ENCODE assay signal across 8 cellular contexts in the genomic region with DNA sequence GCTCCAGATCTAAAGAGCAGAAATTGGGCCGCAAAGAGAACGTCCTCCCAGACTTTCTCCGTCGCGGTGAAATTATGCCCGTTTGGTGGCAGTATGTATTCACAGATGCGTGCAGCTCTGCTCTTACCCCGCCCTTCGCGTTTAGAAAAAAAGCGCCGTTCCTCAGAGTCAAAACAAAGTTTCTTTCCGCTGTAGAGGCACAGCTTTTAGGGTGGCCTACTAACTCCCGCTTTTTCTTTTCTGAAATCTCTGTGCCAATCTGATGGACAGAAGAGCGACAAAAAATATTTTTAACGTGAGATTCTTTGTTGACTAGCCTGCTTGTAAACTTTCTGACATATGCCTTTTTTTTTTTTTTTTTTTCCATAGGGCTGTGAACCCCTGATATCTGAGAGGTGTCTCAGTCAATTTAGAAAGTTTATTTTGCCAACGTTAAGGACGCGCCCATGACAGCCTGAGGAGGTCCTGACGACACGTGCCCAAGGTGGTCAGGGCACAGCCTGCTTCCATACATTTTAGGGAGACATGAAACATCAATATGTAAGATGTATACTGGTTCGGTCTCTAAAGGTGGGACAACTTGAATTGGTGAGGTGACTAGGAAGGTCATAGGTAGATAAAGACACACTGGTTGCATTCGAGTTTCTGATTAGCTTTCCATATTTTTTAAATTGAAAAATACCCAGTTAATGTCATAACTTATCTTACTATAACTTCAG. TPM values are rescaled to one million over a fixed set of nuclear protein-coding genes. Genes with fewer than 3 reads are reported as not detected.
DNase-seq lines count a peak whose midpoint lies in the region; ATAC-seq and TF ChIP-seq lines count a peak whose summit lies in the region.
"Not testable (repeated sequence)": the region's sequence is repeated elsewhere in the genome, so short reads cannot be mapped to it uniquely, and the experiment has no call there.

No MANE protein-coding gene starts in this region.

- not testable (repeated sequence) for H3K79me2 ChIP-seq in smooth muscle cell (ENCODE audit: low read depth)

- H3K27me3 ChIP-seq in smooth muscle cell (ENCODE audit: low read depth) = not testable (repeated sequence)

- not testable (repeated sequence) for TF ChIP-seq CTCF in C4-2B (conservative IDR thresholded peaks at IDR 0.05); WTC11 (IDR thresholded peaks at IDR 0.05); smooth muscle cell (IDR thresholded peaks at IDR 0.05; ENCODE audit: borderline replicate concordance, insufficient read depth, poor library complexity, severe bottlenecking)

- H3K9me3 ChIP-seq in smooth muscle cell (replicated peaks; ENCODE audit: low read depth) = not testable (repeated sequence)

- H3K4me3 ChIP-seq in smooth muscle cell = peak overlapping the region; percentile 43

- H4K20me1 ChIP-seq in smooth muscle cell (ENCODE audit: low read depth) = not testable (repeated sequence)

- peak overlapping the region; percentile 80 for H3K4me2 ChIP-seq in smooth muscle cell

- peaks cover 13% of the 10 kb centered on the region for H3K4me1 ChIP-seq in smooth muscle cell (ENCODE audit: low read depth)

- POLR2A ChIA-PET in WTC11 (lab: Charles Lee) = not testable (repeated sequence)

- peak; percentile 0 for DNase-seq in NCI-H2171 (lab: John Stamatoyannopoulos, UW)
- not testable (repeated sequence) for DNase-seq in WTC11 (ENCODE audit: low spot score); smooth muscle cell (lab: John Stamatoyannopoulos, UW; ENCODE audit: unreplicated experiment)
- peak; percentile 50 for DNase-seq in central memory CD4-positive, alpha-beta T cell
- DNase-seq in iris pigment epithelial cell (ENCODE audit: low read depth) = peak; percentile 1

- 44% methylated on average over 7 of the region's 23 CpGs for WGBS in smooth muscle cell (ENCODE audit: low lambda C conversion rate)

- not testable (repeated sequence) for H3F3A ChIP-seq in smooth muscle cell (ENCODE audit: low read depth)

- not testable (repeated sequence) for H3K9ac ChIP-seq in smooth muscle cell (ENCODE audit: low read depth)

- H2AFZ ChIP-seq in smooth muscle cell (ENCODE audit: low read depth) = not testable (repeated sequence)

- ATAC-seq in GM19395 (IDR thresholded peaks at IDR 0.05; ENCODE audit: unreplicated experiment) = peak; percentile 62
- peak; percentile 60 for ATAC-seq in HG03097 (IDR thresholded peaks at IDR 0.05; ENCODE audit: low FRiP score, unreplicated experiment)
- ATAC-seq in WTC11 = peak; percentile 41

- not testable (repeated sequence) for H3K27me3 Mint-ChIP-seq in WTC11 (ENCODE audit: low read depth)

- peak overlapping the region; percentile 50; the same call in 1 of the 2 replicates for H3K27ac ChIP-seq in C4-2B
- H3K27ac ChIP-seq in smooth muscle cell (ENCODE audit: low read depth) = not testable (repeated sequence)

- not testable (repeated sequence) for H3K36me3 ChIP-seq in smooth muscle cell (ENCODE audit: low read depth)

- H3K36me3 Mint-ChIP-seq in WTC11 = not testable (repeated sequence)

- H3K9me3 Mint-ChIP-seq in WTC11 = not testable (repeated sequence)

- H3K4me1 Mint-ChIP-seq in WTC11 = peaks cover 15% of the 10 kb centered on the region

- peak overlapping the region; percentile 82 for H3K27ac Mint-ChIP-seq in WTC11

- CTCF ChIA-PET in WTC11 (lab: Charles Lee) = not testable (repeated sequence)

- H3K4me3 Mint-ChIP-seq in WTC11 = peak overlapping the region; percentile 68

RNA-seq across cellular contexts. Expression of gene PBDC1, which starts 27.1 kb away (rescaled TPM):
- total RNA-seq in WTC11 (2021) (41.9 to 47.8 TPM (median 47.1 TPM) in 3 replicates), smooth muscle cell (14.1 and 20.3 TPM in 2 replicates)
- polyA plus RNA-seq in smooth muscle cell = 33.0 and 41.3 TPM in 2 replicates
